Comparison of ENCODE assay signal across 12 cellular contexts in the genomic region with DNA sequence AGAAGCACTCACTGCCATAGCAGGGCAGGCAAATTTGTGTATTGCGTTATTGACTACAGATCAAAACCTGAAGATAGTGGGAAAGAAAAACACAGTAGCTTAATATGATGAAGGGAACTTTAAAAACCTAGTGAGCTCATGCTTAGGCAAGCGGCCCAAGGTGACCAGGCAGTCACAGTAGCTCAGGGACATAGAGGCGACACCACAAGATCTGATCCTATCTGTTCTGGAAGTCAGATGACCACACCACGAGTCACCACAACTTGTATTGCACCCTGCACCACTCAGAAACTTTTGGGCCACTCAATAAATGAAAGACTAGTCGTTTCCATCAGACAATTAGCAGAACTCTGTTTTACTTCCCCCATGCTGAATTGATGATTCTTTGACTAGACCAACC. TPM values are rescaled to one million over a fixed set of nuclear protein-coding genes. Genes with fewer than 3 reads are reported as not detected.
DNase-seq lines count a peak whose midpoint lies in the region; ATAC-seq and TF ChIP-seq lines count a peak whose summit lies in the region.
"Had no signal": no experiment of that assay in that cellular context is flagged by ENCODE, and none has a peak within 500 bp of the region (broad histone marks: within the 10 kb centered on the region; RNA-seq: fewer than 3 reads in every experiment).

No MANE protein-coding gene starts in this region.

- peak overlapping the region; percentile 74 for H3K4me3 ChIP-seq in CD4-positive, CD25-positive, alpha-beta regulatory T cell (ENCODE audit: low read depth, low read length)
- H3K4me3 ChIP-seq in HEK293 (ENCODE audit: low read depth, low read length) = no peak overlapping the region
- H3K4me3 ChIP-seq: K562, tibial artery had no signal

- H3K36me3 Mint-ChIP-seq in CD4-positive, CD25-positive, alpha-beta regulatory T cell = no peaks in the 10 kb centered on the region
- H3K36me3 Mint-ChIP-seq in activated naive CD4-positive, alpha-beta T cell treated with anti-CD3 and anti-CD28 coated beads for 36 hours (ENCODE audit: low read depth) = no peaks in the 10 kb centered on the region
- H3K36me3 Mint-ChIP-seq in memory B cell = peaks cover 3% of the 10 kb centered on the region

- CTCF ChIA-PET in HEK293 (lab: Yijun Ruan, JAX) = interaction anchor here (1.6 kb wide), 1 partner anchor 20 kb away, joined by 4 read pairs; no protein-coding TSS in a partner anchor
- CTCF ChIA-PET in activated naive CD4-positive, alpha-beta T cell treated with anti-CD3 and anti-CD28 coated beads for 36 hours (lab: Charles Lee) = interaction anchor here (0.6 to 1.6 kb wide), 4 partner anchors 24 to 88 kb away, joined by 3 to 7 read pairs (median 4); no protein-coding TSS in a partner anchor

- peaks cover 50% of the 10 kb centered on the region for H3K4me1 ChIP-seq in CD4-positive, CD25-positive, alpha-beta regulatory T cell (ENCODE audit: control insufficient read depth, insufficient read depth, low read length, poor library complexity, severe bottlenecking)
- peaks cover 6% of the 10 kb centered on the region; the same call in 1 of the 2 replicates for H3K4me1 ChIP-seq in HEK293 (ENCODE audit: control insufficient read depth, insufficient read depth, low read length)

- H3K36me3 ChIP-seq in CD4-positive, CD25-positive, alpha-beta regulatory T cell (ENCODE audit: control insufficient read depth, insufficient read depth, low read length) = no peaks in the 10 kb centered on the region
- H3K36me3 ChIP-seq in HEK293 (ENCODE audit: control insufficient read depth in 2 of 2, insufficient read depth in 1 of 2, low read length in 2 of 2) = no peaks in the 10 kb centered on the region
- H3K36me3 ChIP-seq: tibial artery had no signal

- peak overlapping the region; percentile 71 for H3K27ac ChIP-seq in CD4-positive, CD25-positive, alpha-beta regulatory T cell (ENCODE audit: insufficient read depth, low read length, poor library complexity, severe bottlenecking)
- no peak overlapping the region for H3K27ac ChIP-seq in HEK293 (ENCODE audit: extremely low read depth, low read depth, low read length)
- H3K27ac ChIP-seq: C4-2B, tibial artery had no signal

- intact Hi-C loops in activated naive CD4-positive, alpha-beta T cell treated with anti-CD3 and anti-CD28 coated beads for 36 hours (cut with micrococcal nuclease) = loop anchor here (1.0 to 10.0 kb wide), 11 partner anchors 12 to 1076 kb away; a partner anchor contains a TSS

- no peak for TF ChIP-seq CTCF in HEK293 (tag by site-specific recombination; IDR thresholded peaks at IDR 0.05)

- peak overlapping the region; percentile 66 to 84 (median 78) for H3K4me3 Mint-ChIP-seq in CD4-positive, CD25-positive, alpha-beta regulatory T cell
- no peak overlapping the region for H3K4me3 Mint-ChIP-seq in activated naive CD4-positive, alpha-beta T cell treated with anti-CD3 and anti-CD28 coated beads for 36 hours
- H3K4me3 Mint-ChIP-seq in memory B cell = peak overlapping the region; percentile 76

- no peaks in the 10 kb centered on the region for H3K27me3 ChIP-seq in CD4-positive, CD25-positive, alpha-beta regulatory T cell (ENCODE audit: control insufficient read depth, insufficient read depth, low read length)

- no peak for ATAC-seq in CD4-positive, CD25-positive, alpha-beta regulatory T cell (ENCODE audit: low read depth in 2 of 2)
- ATAC-seq in memory B cell (ENCODE audit: low read depth) (no peak), GM21360 (IDR thresholded peaks at IDR 0.05; ENCODE audit: unreplicated experiment) (no peak)
- ATAC-seq: K562 had no signal

- peak in 1 of 3 donors; percentile 6 for DNase-seq in CD4-positive, CD25-positive, alpha-beta regulatory T cell
- DNase-seq in activated naive CD4-positive, alpha-beta T cell treated with anti-CD3 and anti-CD28 coated beads for 36 hours = peak; percentile 23
- no peak for DNase-seq in memory B cell (ENCODE audit: low spot score in 2 of 2)
- no peak for DNase-seq in DMS53 (lab: John Stamatoyannopoulos, UW)
- no peak for DNase-seq in inferior parietal cortex (ENCODE audit: extremely low spot score)
- no peak for DNase-seq in NCI-H524 (lab: John Stamatoyannopoulos, UW)
- DNase-seq: NCI-H2029 treated with DMSO at 0.1 percent for 48 hours, tibial artery had no signal

- peaks cover 34 to 54% (median 47%) of the 10 kb centered on the region in 4 donors for H3K4me1 Mint-ChIP-seq in CD4-positive, CD25-positive, alpha-beta regulatory T cell
- peaks cover 45% of the 10 kb centered on the region for H3K4me1 Mint-ChIP-seq in activated naive CD4-positive, alpha-beta T cell treated with anti-CD3 and anti-CD28 coated beads for 36 hours (ENCODE audit: low read depth)
- H3K4me1 Mint-ChIP-seq in memory B cell = peaks cover 33% of the 10 kb centered on the region

- peak overlapping the region; percentile 74 to 90 (median 88) for H3K27ac Mint-ChIP-seq in CD4-positive, CD25-positive, alpha-beta regulatory T cell
- H3K27ac Mint-ChIP-seq in activated naive CD4-positive, alpha-beta T cell treated with anti-CD3 and anti-CD28 coated beads for 36 hours = no peak overlapping the region
- peak overlapping the region; percentile 91 for H3K27ac Mint-ChIP-seq in memory B cell

- H3K9me3 ChIP-seq in CD4-positive, CD25-positive, alpha-beta regulatory T cell (ENCODE audit: control insufficient read depth in 2 of 2, low read length in 2 of 2) = no peaks in the 10 kb centered on the region
- no peaks in the 10 kb centered on the region for H3K9me3 ChIP-seq in HEK293 (ENCODE audit: control insufficient read depth, insufficient read depth, low read depth, low read length)
- H3K9me3 ChIP-seq: tibial artery had no signal

- POLR2A ChIA-PET in HEK293 (lab: Yijun Ruan, JAX) = interaction anchor here (1.1 kb wide), 1 partner anchor 119 kb away, joined by 3 read pairs; no protein-coding TSS in a partner anchor

- H3K9me3 Mint-ChIP-seq in CD4-positive, CD25-positive, alpha-beta regulatory T cell = peaks cover 0 to 2% (median 0%) of the 10 kb centered on the region in 7 donors
- no peaks in the 10 kb centered on the region for H3K9me3 Mint-ChIP-seq in activated naive CD4-positive, alpha-beta T cell treated with anti-CD3 and anti-CD28 coated beads for 36 hours
- no peaks in the 10 kb centered on the region for H3K9me3 Mint-ChIP-seq in memory B cell

- H3K27me3 Mint-ChIP-seq in CD4-positive, CD25-positive, alpha-beta regulatory T cell = peaks cover 11% of the 10 kb centered on the region
- peaks cover 5% of the 10 kb centered on the region for H3K27me3 Mint-ChIP-seq in activated naive CD4-positive, alpha-beta T cell treated with anti-CD3 and anti-CD28 coated beads for 36 hours (ENCODE audit: low read depth)
- no peaks in the 10 kb centered on the region for H3K27me3 Mint-ChIP-seq in memory B cell

TF ChIP-seq in HEK293, 187 proteins besides CTCF, POLR2A, EP300 and RAD21:
- TF ChIP-seq ZNF394 (tag by site-specific recombination; IDR thresholded peaks at IDR 0.05; ENCODE audit: borderline replicate concordance) = no peak
- peak; percentile 48; the same call in 1 of the 2 replicates for TF ChIP-seq ZNF600 (tag by site-specific recombination; IDR thresholded peaks at IDR 0.05)
TF ChIP-seq in HEK293: peak in this region for 1.

RNA-seq across cellular contexts. Expression of a gene that starts 4.9 kb away (rescaled TPM):
- 4.7 TPM for total RNA-seq in CD4-positive, CD25-positive, alpha-beta regulatory T cell
- polyA plus RNA-seq in CD4-positive, CD25-positive, alpha-beta regulatory T cell = 1 to 10 TPM in 3 of 4 donors, under 1 TPM in 1; 0.76 to 2.7 (median 1.8) TPM
- 1 to 10 TPM in 1 of 2 experiments, under 1 TPM in 1; 0.52 to 1.5 TPM for total RNA-seq in activated naive CD4-positive, alpha-beta T cell treated with anti-CD3 and anti-CD28 coated beads for 36 hours
- polyA plus RNA-seq: K562 had no signal
